Comparison of ENCODE assay signal across 13 cellular contexts in the genomic region with DNA sequence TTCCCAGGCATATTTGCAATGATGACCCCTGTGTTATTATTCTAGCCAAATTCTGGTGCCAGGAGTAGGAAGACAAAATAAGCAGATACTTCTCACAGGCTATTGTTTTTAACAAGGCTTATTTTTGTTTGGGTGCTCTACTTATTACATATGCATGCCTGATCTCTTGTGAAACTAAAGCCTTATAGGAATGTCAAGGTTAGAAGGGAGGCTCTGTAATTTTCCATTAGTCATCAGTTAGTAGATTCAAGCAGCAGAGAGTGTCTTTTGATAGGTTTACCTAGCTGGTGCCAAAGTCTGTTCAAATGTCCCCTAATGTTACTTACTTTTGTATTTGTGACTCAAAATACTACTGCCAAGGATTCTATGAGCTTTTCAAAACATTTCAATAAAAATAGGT. TPM values are rescaled to one million over a fixed set of nuclear protein-coding genes. Genes with fewer than 3 reads are reported as not detected.
DNase-seq lines count a peak whose midpoint lies in the region; ATAC-seq and TF ChIP-seq lines count a peak whose summit lies in the region.
"Had no signal": no experiment of that assay in that cellular context is flagged by ENCODE, and none has a peak within 500 bp of the region (broad histone marks: within the 10 kb centered on the region; RNA-seq: fewer than 3 reads in every experiment).

No MANE protein-coding gene starts in this region.

- intact Hi-C loops in PC-3 (cut with micrococcal nuclease), result no loop called here
- intact Hi-C loops in left lung (cut with DNase I), result no loop called here

- no peaks in the 10 kb centered on the region for H3K9me2 ChIP-seq in GM23338 (ENCODE audit: insufficient read depth)
- no peaks in the 10 kb centered on the region for H3K9me2 ChIP-seq in PC-3 (replicated peaks; ENCODE audit: low read length)

- ATAC-seq in GM23338 (peak; percentile 71), PC-3 (peak; percentile 87), left lung (peak; percentile 45), HG02973 (IDR thresholded peaks at IDR 0.05; ENCODE audit: unreplicated experiment) (no peak), HG02981 (IDR thresholded peaks at IDR 0.05; ENCODE audit: unreplicated experiment) (no peak), HG03280 (IDR thresholded peaks at IDR 0.05; ENCODE audit: unreplicated experiment) (no peak)
- ATAC-seq: activated CD8-positive, alpha-beta T cell treated with anti-CD3 and anti-CD28 coated beads, Interleukin-2, amount 10 ng/mL, durations not matched to agents 7 days and 5 days had no signal

- H3K36me3 ChIP-seq in GM23338 (ENCODE audit: insufficient read depth) (no peaks in the 10 kb centered on the region), PC-3 (ENCODE audit: low read depth, low read length) (no peaks in the 10 kb centered on the region), endodermal cell (ENCODE audit: control insufficient read depth, insufficient read depth, low read length) (no peaks in the 10 kb centered on the region), left lung (no peaks in the 10 kb centered on the region)

- CTCF ChIA-PET in PC-3 (lab: Charles Lee), result no interaction called here

- H4K20me1 ChIP-seq in GM23338 (replicated peaks; ENCODE audit: insufficient read depth), result no peaks in the 10 kb centered on the region
- H4K20me1 ChIP-seq in PC-3 (ENCODE audit: low read length), result no peaks in the 10 kb centered on the region

- H3K4me1 Mint-ChIP-seq in GM23338, result peaks cover 24% of the 10 kb centered on the region
- peaks cover 4% of the 10 kb centered on the region for H3K4me1 Mint-ChIP-seq in endodermal cell
- H3K4me1 Mint-ChIP-seq: memory B cell, nephron progenitor cell had no signal

- H3K9me3 Mint-ChIP-seq in GM23338 (no peaks in the 10 kb centered on the region), endodermal cell (no peaks in the 10 kb centered on the region)
- H3K9me3 Mint-ChIP-seq: memory B cell, nephron progenitor cell had no signal

- H3K27ac ChIP-seq in GM23338 (ENCODE audit: low read depth) (peak overlapping the region; percentile 9), PC-3 (ENCODE audit: low read length) (no peak overlapping the region), endodermal cell (ENCODE audit: low read depth, low read length) (no peak overlapping the region), left lung (no peak overlapping the region)

- no TSS peak for BruUV-seq in PC-3 (replicated peaks; lab: Mats Ljungman, UMichigan)

- H3K79me2 ChIP-seq in GM23338 (replicated peaks; ENCODE audit: insufficient read depth) (no peaks in the 10 kb centered on the region), PC-3 (ENCODE audit: low read length) (no peaks in the 10 kb centered on the region)

- 0 out of 3 replicates have a peak overlapping the region, but pooled peaks have one; percentile 10 for H3K4me3 Mint-ChIP-seq in GM23338
- no peak overlapping the region for H3K4me3 Mint-ChIP-seq in endodermal cell
- H3K4me3 Mint-ChIP-seq: activated CD8-positive, alpha-beta T cell treated with anti-CD3 and anti-CD28 coated beads, Interleukin-2, amount 10 ng/mL, durations not matched to agents 7 days and 5 days; memory B cell; nephron progenitor cell had no signal

- no peaks in the 10 kb centered on the region for H3K27me3 Mint-ChIP-seq in GM23338 (ENCODE audit: insufficient read depth, low read depth, poor library complexity)
- no peaks in the 10 kb centered on the region for H3K27me3 Mint-ChIP-seq in endodermal cell (ENCODE audit: insufficient read depth)

- H3K27ac Mint-ChIP-seq in GM23338 (peak overlapping the region; percentile 2), endodermal cell (peak overlapping the region; percentile 8)
- H3K27ac Mint-ChIP-seq: activated CD8-positive, alpha-beta T cell treated with anti-CD3 and anti-CD28 coated beads, Interleukin-2, amount 10 ng/mL, durations not matched to agents 7 days and 5 days; memory B cell; nephron progenitor cell had no signal

- H3K9me3 ChIP-seq in PC-3 (ENCODE audit: low read length) (no peaks in the 10 kb centered on the region), endodermal cell (ENCODE audit: control insufficient read depth, low read length) (no peaks in the 10 kb centered on the region), left lung (no peaks in the 10 kb centered on the region)

- DNase-seq in GM23338 (ENCODE audit: low spot score) (peak; percentile 75), PC-3 (peak; percentile 57), endodermal cell (no peak), left lung (no peak), DMS79 treated with DMSO at 0.1 percent for 48 hours (lab: John Stamatoyannopoulos, UW) (no peak)
- DNase-seq: activated CD8-positive, alpha-beta T cell treated with anti-CD3 and anti-CD28 coated beads, Interleukin-2, amount 10 ng/mL, durations not matched to agents 7 days and 5 days; NCI-H748 treated with DMSO at 0.1 percent for 48 hours; nephron progenitor cell; T-helper 1 cell had no signal

- no peaks in the 10 kb centered on the region for H3K27me3 ChIP-seq in GM23338 (ENCODE audit: insufficient read depth)
- no peaks in the 10 kb centered on the region for H3K27me3 ChIP-seq in PC-3 (ENCODE audit: low read length)
- H3K27me3 ChIP-seq in endodermal cell (ENCODE audit: control insufficient read depth, insufficient read depth, low read length, poor library complexity, severe bottlenecking), result no peaks in the 10 kb centered on the region
- H3K27me3 ChIP-seq in left lung, result no peaks in the 10 kb centered on the region

- H3K4me2 ChIP-seq in GM23338, result peak overlapping the region; percentile 5; the same call in 1 of the 2 replicates
- H3K4me2 ChIP-seq in PC-3 (ENCODE audit: low read length), result no peak overlapping the region

- H3K4me1 ChIP-seq in GM23338 (ENCODE audit: insufficient read depth) (peaks cover 15% of the 10 kb centered on the region), PC-3 (ENCODE audit: insufficient read depth, low read length) (peaks cover 15% of the 10 kb centered on the region; the same call in 1 of the 2 replicates), endodermal cell (ENCODE audit: control insufficient read depth, insufficient read depth, low read length) (no peaks in the 10 kb centered on the region), left lung (no peaks in the 10 kb centered on the region)

- H3K9ac ChIP-seq in PC-3 (ENCODE audit: low read length), result no peak overlapping the region
- no peak overlapping the region for H3K9ac ChIP-seq in endodermal cell (ENCODE audit: extremely low read depth, low read length, poor library complexity, severe bottlenecking)

- no peak overlapping the region for H3K4me3 ChIP-seq in GM23338
- no peak overlapping the region for H3K4me3 ChIP-seq in PC-3 (ENCODE audit: low read length)
- no peak overlapping the region for H3K4me3 ChIP-seq in endodermal cell (ENCODE audit: low read length)
- H3K4me3 ChIP-seq in left lung, result no peak overlapping the region

- TF ChIP-seq CTCF in GM23338 (conservative IDR thresholded peaks at IDR 0.05; ENCODE audit: low read depth in 2 of 2) (no peak), PC-3 (conservative IDR thresholded peaks at IDR 0.05; ENCODE audit: low read depth, low read length) (no peak), endodermal cell (conservative IDR thresholded peaks at IDR 0.05) (no peak), left lung (IDR thresholded peaks at IDR 0.05) (no peak)

- H3K36me3 Mint-ChIP-seq in GM23338 (ENCODE audit: low read depth) (no peaks in the 10 kb centered on the region), endodermal cell (ENCODE audit: low read depth) (no peaks in the 10 kb centered on the region)
- H3K36me3 Mint-ChIP-seq: memory B cell had no signal

- POLR2A ChIA-PET in PC-3 (lab: Charles Lee; ENCODE audit: unreplicated experiment), result interaction anchor here (0.6 kb wide), 1 partner anchor 11 kb away, joined by 4 read pairs; no protein-coding TSS in a partner anchor

- H3F3A ChIP-seq in GM23338 (replicated peaks; ENCODE audit: low read depth), result no peaks in the 10 kb centered on the region
- no peaks in the 10 kb centered on the region for H3F3A ChIP-seq in PC-3 (ENCODE audit: low read length, unreplicated experiment)

- no peak overlapping the region for H2AFZ ChIP-seq in GM23338
- H2AFZ ChIP-seq in PC-3 (ENCODE audit: low read length), result no peak overlapping the region

TF ChIP-seq in GM23338, 12 proteins besides CTCF, POLR2A, EP300 and RAD21 (continues in another document):
- TF ChIP-seq EZH2 (IDR thresholded peaks at IDR 0.05; ENCODE audit: low read depth, unreplicated experiment), result no peak
- TF ChIP-seq POLR2AphosphoS5 (IDR thresholded peaks at IDR 0.05; ENCODE audit: low read depth), result no peak
- TF ChIP-seq ZNF331 (CRISPR knock-in tag; IDR thresholded peaks at IDR 0.05; ENCODE audit: low read depth), result no peak
- no peak for TF ChIP-seq JUNB (IDR thresholded peaks at IDR 0.05; ENCODE audit: unreplicated experiment)
- TF ChIP-seq CREB1 (CRISPR knock-in tag; IDR thresholded peaks at IDR 0.05; ENCODE audit: low read depth), result no peak

RNA-seq across cellular contexts. Expression of a gene that starts 11.7 kb away (rescaled TPM):
- 36.1 and 42.8 TPM in 2 replicates for total RNA-seq in GM23338 (2014; rRNA removed; shearing (Covaris generic))
- 20.1 and 21.1 TPM in 2 replicates for polyA plus RNA-seq in GM23338 (2016; fragmentation: Nextera tagmentation; extraction: Ambion mirVana)
- total RNA-seq in PC-3 (2014; rRNA removed) (32.5 and 41.6 TPM in 2 replicates), endodermal cell (10 to 100 TPM; 40.3 to 59.6 TPM), left lung (10 to 100 TPM; 43.3 to 43.7 TPM)
- 64.6 TPM for polyA plus RNA-seq in endodermal cell (2013, experiment 1 of 2)
- 62.1 TPM for polyA plus RNA-seq in endodermal cell (2013, experiment 2 of 2)

Comparison
In these comparisons a context has a peak if more than half of its experiments do, and no peak if none do; other contexts are left out.
1. ATAC-seq: peak in GM23338 (single experiment), PC-3 (single experiment) and left lung (single experiment); none in HG02973 (single experiment), HG02981 (single experiment) and HG03280 (single experiment).
2. DNase-seq: peak in GM23338 (single experiment) and PC-3 (single experiment); none in endodermal cell (single experiment), left lung (0 of 2) and DMS79 treated with DMSO at 0.1 percent for 48 hours (single experiment).